1 cellular context compared by ENCODE assay signal in genomic region chr19:4328243-4328990, GRCh38.
TF ChIP-seq lines count a peak whose summit lies in the region.

No MANE protein-coding gene starts in this region.

TF ChIP-seq in SK-N-SH treated with all-trans-retinoic acid at 6 μM for 48 hours, 23 proteins besides CTCF, POLR2A, EP300 and RAD21 (continued from another document):
- TF ChIP-seq CSRNP3 (CRISPR knock-in tag; IDR thresholded peaks at IDR 0.05) (no peak), ISL1 (CRISPR knock-in tag; IDR thresholded peaks at IDR 0.05) (no peak), ZNF70 (CRISPR knock-in tag; IDR thresholded peaks at IDR 0.05) (no peak), ZFP30 (CRISPR knock-in tag; IDR thresholded peaks at IDR 0.05) (no peak), RARB (CRISPR knock-in tag; IDR thresholded peaks at IDR 0.05) (no peak), POU6F1 (CRISPR knock-in tag; IDR thresholded peaks at IDR 0.05; ENCODE audit: borderline replicate concordance, low read depth) (no peak), ZNF8 (CRISPR knock-in tag; IDR thresholded peaks at IDR 0.05) (no peak)
TF ChIP-seq in SK-N-SH treated with all-trans-retinoic acid at 6 μM for 48 hours: peak in this region for 0.
